In the genomic region with DNA sequence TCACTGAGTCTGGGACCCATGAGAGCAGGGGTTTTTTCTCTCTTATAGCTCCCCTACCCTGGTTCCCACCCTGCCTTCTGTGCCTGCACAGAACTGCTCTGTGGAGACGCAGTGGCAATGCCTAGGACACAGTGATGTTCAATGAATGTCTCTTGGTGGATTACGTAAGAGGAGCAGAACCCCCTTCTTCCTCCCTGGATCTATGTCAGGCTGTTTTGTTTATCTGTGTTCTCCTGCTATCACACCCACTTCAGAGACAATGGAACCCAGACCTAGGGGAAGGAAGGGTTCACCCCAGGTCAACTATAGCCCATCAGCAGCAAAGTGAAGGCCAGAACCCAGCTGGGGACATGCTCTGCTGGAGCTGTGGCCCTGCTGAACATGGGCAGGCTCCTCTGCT, we compare ENCODE assay signal across 2 cellular contexts.
A peak's percentile ranks its signal among the peaks of the same experiment; 100 is the strongest.
TF ChIP-seq lines count a peak whose summit lies in the region.

No MANE protein-coding gene starts in this region.

TF ChIP-seq in HepG2, 621 proteins besides CTCF, POLR2A, EP300 and RAD21:
- TF ChIP-seq NCOR1 (IDR thresholded peaks at IDR 0.05; ENCODE audit: borderline replicate concordance, low read length) (no peak), BHLHE40 (IDR thresholded peaks at IDR 0.05; ENCODE audit: low read length) (no peak), CEBPB (IDR thresholded peaks at IDR 0.05; ENCODE audit: borderline replicate concordance, low read depth, low read length) (peak; percentile 23; the same call in 1 of the 2 replicates)
- TF ChIP-seq, protein P1, sequence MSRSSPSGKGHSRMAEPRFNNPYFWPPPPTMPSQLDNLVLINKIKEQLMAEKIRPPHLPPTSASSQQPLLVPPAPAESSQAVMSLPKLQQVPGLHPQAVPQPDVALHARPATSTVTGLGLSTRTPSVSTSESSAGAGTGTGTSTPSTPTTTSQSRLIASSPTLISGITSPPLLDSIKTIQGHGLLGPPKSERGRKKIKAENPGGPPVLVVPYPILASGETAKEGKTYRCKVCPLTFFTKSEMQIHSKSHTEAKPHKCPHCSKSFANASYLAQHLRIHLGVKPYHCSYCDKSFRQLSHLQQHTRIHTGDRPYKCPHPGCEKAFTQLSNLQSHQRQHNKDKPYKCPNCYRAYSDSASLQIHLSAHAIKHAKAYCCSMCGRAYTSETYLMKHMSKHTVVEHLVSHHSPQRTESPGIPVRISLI (CRISPR knock-in tag; IDR thresholded peaks at IDR 0.05; ENCODE audit: borderline replicate concordance) = no peak

TF ChIP-seq in HEK293T, 16 proteins besides CTCF, POLR2A, EP300 and RAD21:
- no peak for TF ChIP-seq TARDBP (IDR thresholded peaks at IDR 0.05)
- TF ChIP-seq, protein P2, sequence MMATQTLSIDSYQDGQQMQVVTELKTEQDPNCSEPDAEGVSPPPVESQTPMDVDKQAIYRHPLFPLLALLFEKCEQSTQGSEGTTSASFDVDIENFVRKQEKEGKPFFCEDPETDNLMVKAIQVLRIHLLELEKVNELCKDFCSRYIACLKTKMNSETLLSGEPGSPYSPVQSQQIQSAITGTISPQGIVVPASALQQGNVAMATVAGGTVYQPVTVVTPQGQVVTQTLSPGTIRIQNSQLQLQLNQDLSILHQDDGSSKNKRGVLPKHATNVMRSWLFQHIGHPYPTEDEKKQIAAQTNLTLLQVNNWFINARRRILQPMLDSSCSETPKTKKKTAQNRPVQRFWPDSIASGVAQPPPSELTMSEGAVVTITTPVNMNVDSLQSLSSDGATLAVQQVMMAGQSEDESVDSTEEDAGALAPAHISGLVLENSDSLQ (IDR thresholded peaks at IDR 0.05) = no peak
- TF ChIP-seq NFRKB (IDR thresholded peaks at IDR 0.05) = no peak
- TF ChIP-seq SP1 (IDR thresholded peaks at IDR 0.05) = no peak
- no peak for TF ChIP-seq LEF1 (IDR thresholded peaks at IDR 0.05; ENCODE audit: borderline replicate concordance)
- no peak for TF ChIP-seq ELF4 (IDR thresholded peaks at IDR 0.05)
- no peak for TF ChIP-seq ARNT (IDR thresholded peaks at IDR 0.05)
- TF ChIP-seq FOXA1 (IDR thresholded peaks at IDR 0.05) = no peak
- TF ChIP-seq FOXM1 (IDR thresholded peaks at IDR 0.05; ENCODE audit: borderline replicate concordance) = no peak
- no peak for TF ChIP-seq CTBP1 (IDR thresholded peaks at IDR 0.05; ENCODE audit: borderline replicate concordance)
